In the genomic region with DNA sequence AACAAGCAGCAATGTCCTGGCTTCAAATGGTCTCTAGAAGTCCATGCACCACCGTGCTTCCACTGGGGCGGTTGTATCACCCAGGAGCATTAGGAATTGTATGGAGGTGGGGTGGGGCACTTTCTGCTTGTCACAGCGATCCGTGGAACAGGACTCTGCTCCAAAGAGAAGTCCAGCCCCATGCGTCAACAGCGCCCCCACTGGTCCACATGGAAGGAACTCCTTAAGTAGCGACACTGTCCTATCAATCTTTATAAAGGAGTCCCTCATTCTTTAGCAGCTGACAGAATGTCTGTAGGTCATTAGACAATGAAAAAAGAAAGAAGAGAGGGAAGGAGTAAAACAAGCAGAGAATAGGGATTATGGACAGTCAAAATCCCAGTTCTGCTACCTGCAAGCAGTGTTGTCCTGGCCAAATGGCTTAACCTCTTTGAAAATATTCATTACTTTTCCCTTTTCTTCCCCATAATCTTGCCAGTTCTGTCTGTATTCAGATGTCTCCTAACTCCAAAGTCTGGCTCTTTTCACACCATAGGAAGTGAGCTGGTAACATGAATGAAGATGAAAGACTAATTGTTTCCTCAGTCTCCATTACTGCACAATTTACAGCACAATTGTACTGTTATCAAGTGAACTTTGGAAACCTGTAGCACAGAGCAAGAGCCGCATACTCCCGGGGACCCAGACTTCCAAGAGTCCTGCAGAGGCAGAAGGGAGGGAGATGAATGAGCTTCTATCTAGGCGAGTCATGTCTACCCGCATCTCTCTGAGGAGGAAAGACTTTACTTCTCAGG, we compare ENCODE assay signal across 8 cellular contexts. TPM values are rescaled to one million over a fixed set of nuclear protein-coding genes. Genes with fewer than 3 reads are reported as not detected.
A peak's percentile ranks its signal among the peaks of the same experiment; 100 is the strongest.
DNase-seq lines count a peak whose midpoint lies in the region; ATAC-seq and TF ChIP-seq lines count a peak whose summit lies in the region.

No MANE protein-coding gene starts in this region.

- TF ChIP-seq CTCF in CD8-positive, alpha-beta T cell (IDR thresholded peaks at IDR 0.05) = no peak
- peak in 6 of 7 experiments; percentile 25 to 39 (median 34) for TF ChIP-seq CTCF in body of pancreas (IDR thresholded peaks at IDR 0.05)
- peak in 1 of 2 donors; percentile 17 for TF ChIP-seq CTCF in left lung (IDR thresholded peaks at IDR 0.05)

- H3K27me3 Mint-ChIP-seq in CD8-positive, alpha-beta T cell (ENCODE audit: low read depth) = no peaks in the 10 kb centered on the region

- WGBS in body of pancreas, 2 donors = 45 to 46% methylated on average over 11 of the region's 11 CpGs

- no peak overlapping the region for H3K27ac ChIP-seq in CD8-positive, alpha-beta T cell (ENCODE audit: low read depth, low read length)
- H3K27ac ChIP-seq in body of pancreas = no peak overlapping the region
- H3K27ac ChIP-seq in left lung = peak overlapping the region in 1 of 2 donors; percentile 4

- CTCF ChIA-PET in CD8-positive, alpha-beta T cell (lab: Charles Lee) = interaction anchor here (1.1 to 1.8 kb wide), 6 partner anchors 9 to 79 kb away, joined by 3 to 8 read pairs (median 4); a partner anchor contains a TSS

- peaks cover 95% of the 10 kb centered on the region for H3K4me1 ChIP-seq in CD8-positive, alpha-beta T cell (ENCODE audit: insufficient read depth, low read length)
- H3K4me1 ChIP-seq in body of pancreas (peaks cover 89% of the 10 kb centered on the region), left lung (peaks cover 39 to 99% of the 10 kb centered on the region in 2 donors)

- intact Hi-C loops in CD8-positive, alpha-beta T cell (cut with DNase I, micrococcal nuclease) = no loop called here
- intact Hi-C loops in body of pancreas (cut with DNase I) = loop anchor here (5.0 kb wide), 1 partner anchor 32 kb away; no protein-coding TSS in a partner anchor
- intact Hi-C loops in left lung (cut with DNase I) = no loop called here

- H3K4me3 Mint-ChIP-seq in CD8-positive, alpha-beta T cell = no peak overlapping the region

- no peak for ATAC-seq in CD8-positive, alpha-beta T cell
- ATAC-seq in body of pancreas (peak; percentile 41), left lung (peak; percentile 6), GM19328 (IDR thresholded peaks at IDR 0.05; ENCODE audit: unreplicated experiment) (no peak)

- peaks cover 3% of the 10 kb centered on the region for H3K9me3 Mint-ChIP-seq in CD8-positive, alpha-beta T cell

- H3K4me1 Mint-ChIP-seq in CD8-positive, alpha-beta T cell (ENCODE audit: low read depth) = peaks cover 94% of the 10 kb centered on the region

- POLR2A ChIA-PET in CD8-positive, alpha-beta T cell (lab: Charles Lee) = interaction anchor here (0.9 to 5.9 kb wide), 2 partner anchors 10 to 162 kb away, joined by 3 to 51 read pairs; a partner anchor contains a TSS

- H3K36me3 Mint-ChIP-seq in CD8-positive, alpha-beta T cell = peaks cover 70% of the 10 kb centered on the region

- H3K9me3 ChIP-seq in CD8-positive, alpha-beta T cell (ENCODE audit: low read length) = no peaks in the 10 kb centered on the region
- H3K9me3 ChIP-seq in body of pancreas = no peaks in the 10 kb centered on the region
- no peaks in the 10 kb centered on the region for H3K9me3 ChIP-seq in left lung

- no peaks in the 10 kb centered on the region for H3K36me3 ChIP-seq in CD8-positive, alpha-beta T cell (ENCODE audit: insufficient read depth, low read length)
- no peaks in the 10 kb centered on the region for H3K36me3 ChIP-seq in body of pancreas (replicated peaks in 1 of 2; ENCODE audit: insufficient read depth in 1 of 2, low read depth in 2 of 2)
- H3K36me3 ChIP-seq in left lung = no peaks in the 10 kb centered on the region

- H3K27ac Mint-ChIP-seq in CD8-positive, alpha-beta T cell = peak overlapping the region; percentile 70

- H3K27me3 ChIP-seq in CD8-positive, alpha-beta T cell (ENCODE audit: insufficient read depth, low read length) = no peaks in the 10 kb centered on the region
- no peaks in the 10 kb centered on the region for H3K27me3 ChIP-seq in body of pancreas
- H3K27me3 ChIP-seq in left lung = no peaks in the 10 kb centered on the region

- no peak for DNase-seq in CD8-positive, alpha-beta T cell
- DNase-seq in LHCN-M2 (ENCODE audit: low read depth) (peak; percentile 41), body of pancreas (peak; percentile 39 to 65 (median 54)), left lung (peak in 1 of 2 donors; percentile 72), dedifferentiated amniotic fluid mesenchymal stem cell (ENCODE audit: extremely low spot score) (no peak), NCI-H1048 (lab: John Stamatoyannopoulos, UW) (no peak), RPMI8226 (no peak)

- TF ChIP-seq POLR2A in body of pancreas (IDR thresholded peaks at IDR 0.05) = no peak

- H3K4me3 ChIP-seq in CD8-positive, alpha-beta T cell (ENCODE audit: low read depth, low read length) = no peak overlapping the region
- no peak overlapping the region for H3K4me3 ChIP-seq in body of pancreas
- no peak overlapping the region for H3K4me3 ChIP-seq in left lung

RNA-seq across cellular contexts. Expression of a gene that starts 9.9 kb away (rescaled TPM):
- total RNA-seq in CD8-positive, alpha-beta T cell = 10 to 100 TPM; 81.7 to 88.7 TPM
- total RNA-seq in LHCN-M2 (2014; rRNA removed) = 59.3 and 74.6 TPM in 2 replicates
- polyA plus RNA-seq in LHCN-M2 (2012) = 28.6 TPM
- 10 to 100 TPM; 45.1 to 55.4 TPM for total RNA-seq in body of pancreas
- 100 to 1,000 TPM in 1 of 2 donors, 10 to 100 TPM in 1; 98.4 to 104 TPM for total RNA-seq in left lung

RNA-seq across cellular contexts. Expression of a gene that starts 42.0 kb away (rescaled TPM):
- 100 to 1,000 TPM; 144 to 160 TPM for total RNA-seq in CD8-positive, alpha-beta T cell
- total RNA-seq in LHCN-M2 (2014; rRNA removed) = 42.4 and 67.6 TPM in 2 replicates
- polyA plus RNA-seq in LHCN-M2 (2012) = 352 TPM
- total RNA-seq in body of pancreas = 10 to 100 TPM; 44.1 to 58.0 TPM
- 100 to 1,000 TPM; 151 to 180 TPM for total RNA-seq in left lung

Comparison
In these comparisons a context has a peak if more than half of its experiments do, and no peak if none do; other contexts are left out.
1. ATAC-seq: peak in body of pancreas (single experiment) and left lung (single experiment); none in CD8-positive, alpha-beta T cell (single experiment) and GM19328 (single experiment).
2. DNase-seq: peak in LHCN-M2 (single experiment) and body of pancreas (4 of 4); none in CD8-positive, alpha-beta T cell (0 of 7), dedifferentiated amniotic fluid mesenchymal stem cell (single experiment), NCI-H1048 (single experiment) and RPMI8226 (single experiment).